ENCODE assay signal across 18 cellular contexts in genomic region chr22:40308999-40309578, GRCh38. TPM values are rescaled to one million over a fixed set of nuclear protein-coding genes. Genes with fewer than 3 reads are reported as not detected.
DNase-seq lines count a peak whose midpoint lies in the region; ATAC-seq and TF ChIP-seq lines count a peak whose summit lies in the region.
"Had no signal": no experiment of that assay in that cellular context is flagged by ENCODE, and none has a peak within 500 bp of the region (broad histone marks: within the 10 kb centered on the region; RNA-seq: fewer than 3 reads in every experiment).

No MANE protein-coding gene starts in this region.

- H3K36me3 ChIP-seq in mesodermal cell (ENCODE audit: control insufficient read depth, insufficient read depth, low read length) (peaks cover 61% of the 10 kb centered on the region), tibial nerve (peaks cover 0 to 65% (median 0%) of the 10 kb centered on the region in 3 donors)

- H3K9me3 Mint-ChIP-seq in activated T-cell treated with anti-CD3 and anti-CD28 coated beads, Interleukin-2, amount 50 U/mL, for 24 hours: no peaks in the 10 kb centered on the region
- no peaks in the 10 kb centered on the region for H3K9me3 Mint-ChIP-seq in activated T-cell treated with anti-CD3 and anti-CD28 coated beads, Interleukin-2, amount 50 U/mL, for 4 hours
- no peaks in the 10 kb centered on the region for H3K9me3 Mint-ChIP-seq in activated naive CD8-positive, alpha-beta T cell (ENCODE audit: low read depth)

- H3K9me3 ChIP-seq in mesodermal cell (ENCODE audit: control insufficient read depth, low read length) (no peaks in the 10 kb centered on the region), tibial nerve (no peaks in the 10 kb centered on the region)
- H3K9me3 ChIP-seq: neutrophil, right atrium auricular region had no signal

- peaks cover 32% of the 10 kb centered on the region for H3K4me1 Mint-ChIP-seq in activated T-cell treated with anti-CD3 and anti-CD28 coated beads, Interleukin-2, amount 50 U/mL, for 24 hours (ENCODE audit: low read depth)
- peaks cover 29% of the 10 kb centered on the region for H3K4me1 Mint-ChIP-seq in activated T-cell treated with anti-CD3 and anti-CD28 coated beads, Interleukin-2, amount 50 U/mL, for 4 hours (ENCODE audit: low read depth)
- peaks cover 38% of the 10 kb centered on the region for H3K4me1 Mint-ChIP-seq in activated naive CD8-positive, alpha-beta T cell (ENCODE audit: low read depth)

- H3K27ac ChIP-seq in mesodermal cell (ENCODE audit: low read depth, low read length, severe bottlenecking): peak overlapping the region; percentile 94
- peak overlapping the region in 3 of 4 donors; percentile 16 to 78 (median 74) for H3K27ac ChIP-seq in tibial nerve
- H3K27ac ChIP-seq: neutrophil, right atrium auricular region had no signal

- H3K36me3 Mint-ChIP-seq in activated T-cell treated with anti-CD3 and anti-CD28 coated beads, Interleukin-2, amount 50 U/mL, for 24 hours (ENCODE audit: low read depth): peaks cover 80% of the 10 kb centered on the region
- peaks cover 30% of the 10 kb centered on the region for H3K36me3 Mint-ChIP-seq in activated T-cell treated with anti-CD3 and anti-CD28 coated beads, Interleukin-2, amount 50 U/mL, for 4 hours (ENCODE audit: insufficient read depth)
- H3K36me3 Mint-ChIP-seq in activated naive CD8-positive, alpha-beta T cell: peaks cover 25% of the 10 kb centered on the region

- no peak for TF ChIP-seq EP300 in tibial nerve (IDR thresholded peaks at IDR 0.05)

- DNase-seq in activated T-cell treated with anti-CD3 and anti-CD28 coated beads, Interleukin-2, amount 50 U/mL, for 24 hours: no peak
- DNase-seq in activated T-cell treated with anti-CD3 and anti-CD28 coated beads, Interleukin-2, amount 50 U/mL, for 4 hours: no peak
- DNase-seq in tibial nerve (ENCODE audit: low spot score in 2 of 2): no peak
- no peak for DNase-seq in NCI-H2196 treated with DMSO at 0.1 percent for 48 hours (lab: John Stamatoyannopoulos, UW; ENCODE audit: unreplicated experiment)
- no peak for DNase-seq in D341Med (ENCODE audit: low spot score)
- DNase-seq in SKM-1 treated with dmso at 0.1 percent for 144 hours (lab: John Stamatoyannopoulos, UW; ENCODE audit: unreplicated experiment): no peak
- DNase-seq: activated CD8-positive, alpha-beta memory T cell treated with anti-CD3 and anti-CD28 coated beads for 24 hours; activated effector memory CD4-positive, alpha-beta T cell treated with anti-CD3 and anti-CD28 coated beads, Interleukin-2, amount 50 U/mL, for 16 hours; COR-L47; dorsolateral prefrontal cortex; MV-4-11; NCI-H526 treated with DMSO at 0.1 percent for 48 hours; SIG-M5 had no signal

- 93 to 97% methylated on average over 3 to 4 of the region's 6 CpGs for WGBS in mesodermal cell (ENCODE audit: insufficient coverage in 2 of 2), 2 experiments
- WGBS in tibial nerve, 2 donors: 65 to 70% methylated on average over 6 of the region's 6 CpGs

- no peak overlapping the region for H3K4me3 ChIP-seq in mesodermal cell (ENCODE audit: extremely low read depth, insufficient read depth, low read length, poor library complexity, severe bottlenecking)
- no peak overlapping the region for H3K4me3 ChIP-seq in tibial nerve
- H3K4me3 ChIP-seq: dorsolateral prefrontal cortex, GM12878, right atrium auricular region had no signal

- no peak for TF ChIP-seq CTCF in tibial nerve (IDR thresholded peaks at IDR 0.05)

- H3K4me1 ChIP-seq in mesodermal cell (ENCODE audit: control insufficient read depth, insufficient read depth, low read length, poor library complexity, severe bottlenecking) (peaks cover 26% of the 10 kb centered on the region), tibial nerve (peaks cover 0 to 57% (median 15%) of the 10 kb centered on the region in 4 donors)
- H3K4me1 ChIP-seq: right atrium auricular region had no signal

- no peak for ATAC-seq in activated T-cell treated with anti-CD3 and anti-CD28 coated beads, Interleukin-2, amount 50 U/mL, for 4 hours
- ATAC-seq: GM12878 had no signal

- no peaks in the 10 kb centered on the region for H3K27me3 Mint-ChIP-seq in activated T-cell treated with anti-CD3 and anti-CD28 coated beads, Interleukin-2, amount 50 U/mL, for 24 hours
- H3K27me3 Mint-ChIP-seq in activated T-cell treated with anti-CD3 and anti-CD28 coated beads, Interleukin-2, amount 50 U/mL, for 4 hours (ENCODE audit: low read depth): no peaks in the 10 kb centered on the region
- no peaks in the 10 kb centered on the region for H3K27me3 Mint-ChIP-seq in activated naive CD8-positive, alpha-beta T cell

- peak overlapping the region; percentile 83 for H3K27ac Mint-ChIP-seq in activated T-cell treated with anti-CD3 and anti-CD28 coated beads, Interleukin-2, amount 50 U/mL, for 24 hours
- peak overlapping the region; percentile 67 for H3K27ac Mint-ChIP-seq in activated naive CD8-positive, alpha-beta T cell

- TF ChIP-seq POLR2A in tibial nerve (IDR thresholded peaks at IDR 0.05): no peak

- H3K4me3 Mint-ChIP-seq in activated T-cell treated with anti-CD3 and anti-CD28 coated beads, Interleukin-2, amount 50 U/mL, for 24 hours: no peak overlapping the region
- H3K4me3 Mint-ChIP-seq in activated T-cell treated with anti-CD3 and anti-CD28 coated beads, Interleukin-2, amount 50 U/mL, for 4 hours: no peak overlapping the region
- H3K4me3 Mint-ChIP-seq in activated naive CD8-positive, alpha-beta T cell: peak overlapping the region; percentile 47

- no peaks in the 10 kb centered on the region for H3K27me3 ChIP-seq in tibial nerve
- H3K27me3 ChIP-seq: dorsolateral prefrontal cortex, neutrophil, right atrium auricular region had no signal

RNA-seq across cellular contexts. Expression of gene ADSL, which starts 37.2 kb away (rescaled TPM):
- total RNA-seq in activated T-cell treated with anti-CD3 and anti-CD28 coated beads, Interleukin-2, amount 50 U/mL, for 4 hours: 100 to 1,000 TPM; 183 to 218 (median 204) TPM
- polyA plus RNA-seq in mesodermal cell (2013, experiment 1 of 2): 114 TPM
- polyA plus RNA-seq in mesodermal cell (2013, experiment 2 of 2): 118 TPM
- 10 to 100 TPM; 36.1 to 71.8 (median 58.1) TPM for total RNA-seq in tibial nerve
